In the genomic region with DNA sequence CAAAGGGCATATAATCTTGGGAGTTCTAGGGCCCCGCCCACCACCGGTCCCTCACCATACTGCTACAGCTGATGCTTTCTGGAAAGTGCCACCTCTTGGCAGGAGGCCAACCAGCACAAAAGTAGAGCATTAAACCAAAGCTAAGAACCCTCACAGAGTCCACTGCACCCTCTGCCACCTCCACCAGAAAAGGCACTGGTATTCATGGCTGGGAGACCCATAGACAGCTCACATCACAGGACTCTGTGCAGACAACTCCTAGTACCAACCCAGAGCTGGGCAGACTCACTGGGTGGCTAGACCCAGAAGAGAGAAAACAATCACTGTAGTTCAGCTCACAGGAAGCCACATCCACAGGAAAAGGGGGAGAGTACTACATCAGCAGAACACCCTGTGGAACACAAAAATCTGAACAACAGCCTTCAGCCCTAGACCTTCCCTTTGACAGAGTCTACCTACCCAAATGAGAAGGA, we compare ENCODE assay signal across 11 cellular contexts. TPM values are rescaled to one million over a fixed set of nuclear protein-coding genes. Genes with fewer than 3 reads are reported as not detected.
A peak's percentile ranks its signal among the peaks of the same experiment; 100 is the strongest.
DNase-seq lines count a peak whose midpoint lies in the region; ATAC-seq lines count a peak whose summit lies in the region.
"Had no signal": no experiment of that assay in that cellular context is flagged by ENCODE, and none has a peak within 500 bp of the region (broad histone marks: within the 10 kb centered on the region; RNA-seq: fewer than 3 reads in every experiment).

No MANE protein-coding gene starts in this region.

- no peak overlapping the region for H3K4me2 ChIP-seq in GM23248 (ENCODE audit: unreplicated experiment)

- 78 to 85% methylated on average over 2 of the region's 2 CpGs for WGBS in GM23248 (ENCODE audit: low coverage in 1 of 2, low lambda C conversion rate in 2 of 2, missing lambda C conversion rate in 2 of 2), 2 experiments

- peak overlapping the region; percentile 58 for H3K4me3 Mint-ChIP-seq in activated CD4-positive, alpha-beta T cell treated with anti-CD3 and anti-CD28 coated beads for 36 hours
- H3K4me3 Mint-ChIP-seq in activated naive CD8-positive, alpha-beta T cell treated with anti-CD3 and anti-CD28 coated beads, Interleukin-2, amount 50 U/mL, for 24 hours = peak overlapping the region; percentile 63

- H3K27me3 Mint-ChIP-seq in activated CD4-positive, alpha-beta T cell treated with anti-CD3 and anti-CD28 coated beads for 36 hours = no peaks in the 10 kb centered on the region
- H3K27me3 Mint-ChIP-seq in activated naive CD8-positive, alpha-beta T cell treated with anti-CD3 and anti-CD28 coated beads, Interleukin-2, amount 50 U/mL, for 24 hours = no peaks in the 10 kb centered on the region

- peaks cover 42% of the 10 kb centered on the region for H3K79me2 ChIP-seq in GM23248 (ENCODE audit: insufficient read depth)

- no peaks in the 10 kb centered on the region for H3K4me1 ChIP-seq in GM23248 (ENCODE audit: insufficient read depth)

- H3K9me3 ChIP-seq in GM23248 (ENCODE audit: low read depth) = no peaks in the 10 kb centered on the region

- intact Hi-C loops in activated CD4-positive, alpha-beta T cell treated with anti-CD3 and anti-CD28 coated beads for 36 hours (cut with DNase I, micrococcal nuclease) = no loop called here

- peak; percentile 35 for DNase-seq in KBM-7
- DNase-seq in activated CD4-positive, alpha-beta T cell treated with anti-CD3 and anti-CD28 coated beads for 36 hours = peak; percentile 66
- DNase-seq in activated naive CD8-positive, alpha-beta T cell treated with anti-CD3 and anti-CD28 coated beads, Interleukin-2, amount 50 U/mL, for 24 hours = peak; percentile 19
- peak; percentile 36 to 39 for DNase-seq in stimulated activated CD4-positive, alpha-beta T cell treated with anti-CD3 and anti-CD28 coated beads, Interleukin-4, amount 100 ng/mL, for 4 hours
- DNase-seq in GM23248 = no peak
- no peak for DNase-seq in HK-2 (ENCODE audit: unreplicated experiment)
- no peak for DNase-seq in NCI-H345 treated with DMSO at 0.1 percent for 48 hours (lab: John Stamatoyannopoulos, UW; ENCODE audit: unreplicated experiment)

- CTCF ChIA-PET in activated CD4-positive, alpha-beta T cell treated with anti-CD3 and anti-CD28 coated beads for 36 hours (lab: Charles Lee) = interaction anchor here (0.6 to 2.7 kb wide), 11 partner anchors 8 to 97 kb away, joined by 3 to 10 read pairs (median 3); partner anchors contain the start of gene THEM4

- peaks cover 69% of the 10 kb centered on the region for H3K4me1 Mint-ChIP-seq in activated CD4-positive, alpha-beta T cell treated with anti-CD3 and anti-CD28 coated beads for 36 hours
- peaks cover 47% of the 10 kb centered on the region for H3K4me1 Mint-ChIP-seq in activated naive CD8-positive, alpha-beta T cell treated with anti-CD3 and anti-CD28 coated beads, Interleukin-2, amount 50 U/mL, for 24 hours

- no peaks in the 10 kb centered on the region for H3K9me2 ChIP-seq in GM23248 (ENCODE audit: insufficient read depth)

- H3K4me3 ChIP-seq in GM23248 = no peak overlapping the region
- H3K4me3 ChIP-seq: SK-N-MC had no signal

- POLR2A ChIA-PET in activated CD4-positive, alpha-beta T cell treated with anti-CD3 and anti-CD28 coated beads for 36 hours (lab: Charles Lee) = interaction anchor here (0.6 to 1.2 kb wide), 2 partner anchors 10 to 205 kb away, joined by 3 to 5 read pairs; partner anchors contain the start of gene THEM4

- H3K9ac ChIP-seq in GM23248 = no peak overlapping the region

- H3K27ac ChIP-seq in GM23248 = no peak overlapping the region
- H3K27ac ChIP-seq: SK-N-MC had no signal

- H3F3A ChIP-seq in GM23248 (ENCODE audit: insufficient read depth) = 0 out of 2 replicates have a peak, but pooled peaks cover under 1% of the 10 kb centered on the region

- peaks cover 30% of the 10 kb centered on the region for H3K9me3 Mint-ChIP-seq in activated CD4-positive, alpha-beta T cell treated with anti-CD3 and anti-CD28 coated beads for 36 hours (ENCODE audit: low read depth)
- peaks cover 24% of the 10 kb centered on the region for H3K9me3 Mint-ChIP-seq in activated naive CD8-positive, alpha-beta T cell treated with anti-CD3 and anti-CD28 coated beads, Interleukin-2, amount 50 U/mL, for 24 hours

- H4K20me1 ChIP-seq in GM23248 (ENCODE audit: insufficient read depth) = no peaks in the 10 kb centered on the region

- H3K36me3 ChIP-seq in GM23248 (ENCODE audit: low read depth) = no peaks in the 10 kb centered on the region

- H3K36me3 Mint-ChIP-seq in activated CD4-positive, alpha-beta T cell treated with anti-CD3 and anti-CD28 coated beads for 36 hours (ENCODE audit: low read depth) = peaks cover 69% of the 10 kb centered on the region
- H3K36me3 Mint-ChIP-seq in activated naive CD8-positive, alpha-beta T cell treated with anti-CD3 and anti-CD28 coated beads, Interleukin-2, amount 50 U/mL, for 24 hours (ENCODE audit: low read depth) = peaks cover 64% of the 10 kb centered on the region

- H3K27ac Mint-ChIP-seq in activated CD4-positive, alpha-beta T cell treated with anti-CD3 and anti-CD28 coated beads for 36 hours = peak overlapping the region; percentile 97
- H3K27ac Mint-ChIP-seq in activated naive CD8-positive, alpha-beta T cell treated with anti-CD3 and anti-CD28 coated beads, Interleukin-2, amount 50 U/mL, for 24 hours = peak overlapping the region; percentile 87

- peak; percentile 75 for ATAC-seq in activated CD4-positive, alpha-beta T cell treated with anti-CD3 and anti-CD28 coated beads for 36 hours
- peak; percentile 52 for ATAC-seq in activated naive CD8-positive, alpha-beta T cell treated with anti-CD3 and anti-CD28 coated beads, Interleukin-2, amount 50 U/mL, for 24 hours
- no peak for ATAC-seq in GM18511 (IDR thresholded peaks at IDR 0.05; ENCODE audit: unreplicated experiment)

- no peaks in the 10 kb centered on the region for H3K27me3 ChIP-seq in GM23248 (replicated peaks; ENCODE audit: insufficient read depth)

- no peak overlapping the region for H2AFZ ChIP-seq in GM23248

- in situ Hi-C loops in KBM-7 (cut with MboI; ENCODE audit: low pct_unique_long_range_greater_than_20kb, low sequenced_read_pairs) = no loop called here
- in situ Hi-C loops in GM23248 (cut with MboI) = no loop called here

RNA-seq across cellular contexts. Expression of gene THEM4, which starts 10.8 kb away (rescaled TPM):
- 10 to 100 TPM; 23.9 to 26.0 TPM for total RNA-seq in activated CD4-positive, alpha-beta T cell treated with anti-CD3 and anti-CD28 coated beads for 36 hours
- total RNA-seq in GM23248 (2014; rRNA removed; shearing (Covaris generic)) = 10.0 and 14.6 TPM in 2 replicates
- polyA plus RNA-seq in GM23248 (2016; fragmentation: Nextera tagmentation; extraction: Ambion mirVana) = 17.9 and 19.0 TPM in 2 replicates

RNA-seq across cellular contexts. Expression of gene THEM5, which starts 45.0 kb away (rescaled TPM):
- not detected for total RNA-seq in activated CD4-positive, alpha-beta T cell treated with anti-CD3 and anti-CD28 coated beads for 36 hours
- not detected in 2 replicates for total RNA-seq in GM23248 (2014; rRNA removed; shearing (Covaris generic))
- not detected in 2 replicates for polyA plus RNA-seq in GM23248 (2016; fragmentation: Nextera tagmentation; extraction: Ambion mirVana)
- total RNA-seq: bronchial epithelial cell, myocyte had no signal

RNA-seq across cellular contexts. Expression of gene C2CD4D, which starts 58.9 kb away (rescaled TPM):
- total RNA-seq in activated CD4-positive, alpha-beta T cell treated with anti-CD3 and anti-CD28 coated beads for 36 hours = 1 to 10 TPM; 2.1 to 2.4 TPM
- 0.13 TPM in 1 of 2 replicates, not detected in the other for total RNA-seq in GM23248 (2014; rRNA removed; shearing (Covaris generic))
- 0.14 and 0.16 TPM in 2 replicates for polyA plus RNA-seq in GM23248 (2016; fragmentation: Nextera tagmentation; extraction: Ambion mirVana)
- total RNA-seq: bronchial epithelial cell, myocyte had no signal

Comparison
In these comparisons a context has a peak if more than half of its experiments do, and no peak if none do; other contexts are left out.
1. DNase-seq: peak in KBM-7 (single experiment), activated CD4-positive, alpha-beta T cell treated with anti-CD3 and anti-CD28 coated beads for 36 hours (single experiment), activated naive CD8-positive, alpha-beta T cell treated with anti-CD3 and anti-CD28 coated beads, Interleukin-2, amount 50 U/mL, for 24 hours (single experiment) and stimulated activated CD4-positive, alpha-beta T cell treated with anti-CD3 and anti-CD28 coated beads, Interleukin-4, amount 100 ng/mL, for 4 hours (2 of 2); none in GM23248 (single experiment), HK-2 (single experiment) and NCI-H345 treated with DMSO at 0.1 percent for 48 hours (single experiment).